20 cellular contexts compared by ENCODE assay signal in the genomic region with DNA sequence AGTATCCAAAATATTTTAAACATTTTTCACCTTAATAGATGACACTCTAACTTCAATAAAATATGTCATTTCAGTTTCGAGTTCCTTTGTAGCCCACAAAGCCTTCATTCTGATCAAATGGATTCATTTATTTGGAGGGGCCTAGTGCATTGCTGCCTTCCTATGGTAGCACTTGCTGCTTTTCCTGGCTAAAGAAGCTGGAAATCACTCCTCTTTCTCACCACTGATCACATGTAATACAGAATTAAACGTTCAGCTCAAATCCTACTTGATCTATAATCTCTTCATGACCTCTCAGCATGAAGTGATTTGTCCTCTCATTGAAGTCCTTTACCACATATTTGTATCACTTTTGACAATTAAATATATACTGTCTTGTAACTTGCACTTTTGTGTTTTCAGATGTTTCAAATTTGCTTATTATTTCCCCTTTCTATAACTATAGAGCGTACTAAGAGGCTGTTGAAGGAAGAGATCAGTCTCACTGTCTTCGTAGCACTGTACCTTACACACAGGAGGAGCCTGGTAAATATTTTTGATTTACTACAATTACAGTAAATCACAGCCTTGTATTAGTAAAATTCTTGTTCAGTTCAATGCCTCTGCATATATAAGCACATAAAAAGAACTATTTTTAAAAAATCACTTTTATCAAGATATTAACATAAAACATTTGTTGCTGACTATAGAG. TPM values are rescaled to one million over a fixed set of nuclear protein-coding genes. Genes with fewer than 3 reads are reported as not detected.
DNase-seq lines count a peak whose midpoint lies in the region; ATAC-seq and TF ChIP-seq lines count a peak whose summit lies in the region.
"Had no signal": no experiment of that assay in that cellular context is flagged by ENCODE, and none has a peak within 500 bp of the region (broad histone marks: within the 10 kb centered on the region; RNA-seq: fewer than 3 reads in every experiment).

No MANE protein-coding gene starts in this region.

- peak overlapping the region; percentile 16 to 54 (median 48) for H3K4me3 ChIP-seq in heart right ventricle
- peak overlapping the region; percentile 50 for H3K4me3 ChIP-seq in fibroblast of pulmonary artery (replicated peaks; ENCODE audit: low read depth, low read length)
- peak overlapping the region; percentile 25 for H3K4me3 ChIP-seq in mucosa of stomach (ENCODE audit: low read length)
- H3K4me3 ChIP-seq in upper lobe of left lung, result peak overlapping the region in 3 of 4 donors; percentile 25 to 43 (median 41)
- H3K4me3 ChIP-seq: ascending aorta, mucosa of descending colon had no signal

- ATAC-seq in heart right ventricle (peak in 1 of 8 donors; percentile 58), upper lobe of left lung (ENCODE audit: low FRiP score in 2 of 2) (no peak), GM18867 (IDR thresholded peaks at IDR 0.05; ENCODE audit: unreplicated experiment) (no peak), HG03469 (IDR thresholded peaks at IDR 0.05; ENCODE audit: unreplicated experiment) (no peak)
- ATAC-seq: activated CD8-positive, alpha-beta T cell treated with anti-CD3 and anti-CD28 coated beads, Interleukin-2, amount 10 ng/mL, durations not matched to agents 7 days and 5 days; activated T-helper 17 cell treated with anti-CD3 and anti-CD28 coated beads, Interleukin-2, amount 50 U/mL, for 72 hours had no signal

- H3K9ac ChIP-seq in mucosa of stomach (ENCODE audit: low read length), result peak overlapping the region; percentile 26

- H3K27ac ChIP-seq in heart right ventricle, result peak overlapping the region in 8 of 10 donors; percentile 2 to 74 (median 58)
- H3K27ac ChIP-seq in upper lobe of left lung, result peak overlapping the region in 3 of 4 donors; percentile 24 to 42 (median 34)
- H3K27ac ChIP-seq: ascending aorta, VCaP had no signal

- 49 to 57% methylated on average over 4 of the region's 4 CpGs for WGBS in heart right ventricle, 2 donors
- WGBS in upper lobe of left lung, 2 donors, result 58 to 59% methylated on average over 4 of the region's 4 CpGs

- peaks cover 0 to 13% (median 3%) of the 10 kb centered on the region in 9 donors for H3K4me1 ChIP-seq in heart right ventricle
- no peaks in the 10 kb centered on the region for H3K4me1 ChIP-seq in mucosa of stomach (ENCODE audit: control insufficient read depth, insufficient read depth, low read length)
- H3K4me1 ChIP-seq in upper lobe of left lung, result peaks cover 0 to 11% (median 4%) of the 10 kb centered on the region in 4 donors
- H3K4me1 ChIP-seq: ascending aorta had no signal

- H3K27me3 ChIP-seq in heart right ventricle, result no peaks in the 10 kb centered on the region
- no peaks in the 10 kb centered on the region for H3K27me3 ChIP-seq in mucosa of stomach (ENCODE audit: control insufficient read depth, insufficient read depth, low read length)
- H3K27me3 ChIP-seq in upper lobe of left lung, result no peaks in the 10 kb centered on the region
- H3K27me3 ChIP-seq: ascending aorta had no signal

- H3K9me3 ChIP-seq in heart right ventricle (peaks cover 0 to 22% (median 5%) of the 10 kb centered on the region in 11 donors), mucosa of stomach (ENCODE audit: control insufficient read depth, low read length) (no peaks in the 10 kb centered on the region), upper lobe of left lung (peaks cover 0 to 10% (median 0%) of the 10 kb centered on the region in 4 donors)
- H3K9me3 ChIP-seq: ascending aorta had no signal

- intact Hi-C loops in heart right ventricle (cut with DNase I) (loop anchor here in 3 of 10 donors (5.0 to 10.0 kb wide), 3 partner anchors 69 to 99 kb away; a partner anchor contains a TSS), cardiac septum (cut with DNase I) (loop anchor here (5.0 kb wide), 1 partner anchor 69 kb away; a partner anchor contains a TSS)

- TF ChIP-seq POLR2A in upper lobe of left lung (IDR thresholded peaks at IDR 0.05), result no peak

- no peak for TF ChIP-seq EP300 in upper lobe of left lung (IDR thresholded peaks at IDR 0.05)

- H3K36me3 ChIP-seq in heart right ventricle (no peaks in the 10 kb centered on the region), mucosa of stomach (ENCODE audit: control insufficient read depth, insufficient read depth, low read length) (no peaks in the 10 kb centered on the region), upper lobe of left lung (no peaks in the 10 kb centered on the region)
- H3K36me3 ChIP-seq: ascending aorta had no signal

- DNase-seq in heart right ventricle, result no peak
- no peak for DNase-seq in cardiac septum (ENCODE audit: low spot score)
- no peak for DNase-seq in fibroblast of pulmonary artery (ENCODE audit: low read depth)
- no peak for DNase-seq in upper lobe of left lung
- DNase-seq in GM20000 (ENCODE audit: low spot score), result no peak
- DNase-seq: activated CD8-positive, alpha-beta T cell treated with anti-CD3 and anti-CD28 coated beads, Interleukin-2, amount 10 ng/mL, durations not matched to agents 7 days and 5 days; CD4-positive, alpha-beta T cell; DND-41; mucosa of descending colon; NCI-H146; NCI-H524; SW 1271 had no signal

- TF ChIP-seq CTCF in heart right ventricle (IDR thresholded peaks at IDR 0.05) (no peak), fibroblast of pulmonary artery (IDR thresholded peaks at IDR 0.05; ENCODE audit: low read length, missing control alignments) (no peak), upper lobe of left lung (IDR thresholded peaks at IDR 0.05) (no peak), GM20000 (IDR thresholded peaks at IDR 0.05; ENCODE audit: extremely low read depth, missing control alignments) (no peak)

RNA-seq across cellular contexts. Expression of a gene that starts 0.6 kb away (rescaled TPM):
- total RNA-seq in heart right ventricle (10 to 100 TPM in 4 of 10 donors, 1 to 10 TPM in 6; 5.2 to 16.6 (median 9.8) TPM), cardiac septum (10.8 TPM), upper lobe of left lung (100 to 1,000 TPM in 1 of 6 donors, 10 to 100 TPM in 5; 20.2 to 122 (median 53.3) TPM)
- 10 to 100 TPM; 11.8 to 12.6 TPM for polyA plus RNA-seq in heart right ventricle
- total RNA-seq: activated CD8-positive, alpha-beta T cell treated with anti-CD3 and anti-CD28 coated beads, Interleukin-2, amount 10 ng/mL, durations not matched to agents 7 days and 5 days; activated T-helper 17 cell treated with anti-CD3 and anti-CD28 coated beads, Interleukin-2, amount 50 U/mL, for 72 hours; CD4-positive, alpha-beta T cell; osteocyte had no signal

RNA-seq across cellular contexts. Expression of a gene that starts 14.3 kb away (rescaled TPM):
- total RNA-seq in heart right ventricle (10 to 100 TPM in 3 of 10 donors, 1 to 10 TPM in 7; 6.8 to 12.3 (median 9.2) TPM), cardiac septum (7.9 TPM), upper lobe of left lung (10 to 100 TPM in 2 of 6 donors, 1 to 10 TPM in 4; 2.1 to 14.6 (median 9.1) TPM)
- 10 to 100 TPM in 1 of 2 donors, 1 to 10 TPM in 1; 9.6 to 17.2 TPM for polyA plus RNA-seq in heart right ventricle
- total RNA-seq: ascending aorta had no signal

RNA-seq across cellular contexts. Expression of a gene that starts 26.5 kb away (rescaled TPM):
- total RNA-seq in heart right ventricle, result not detected
- polyA plus RNA-seq in heart right ventricle, result under 1 TPM in 1 of 2 donors, not detected in 1; 0.03 TPM
- 0.22 TPM for total RNA-seq in cardiac septum
- under 1 TPM in 1 of 6 donors, not detected in 5; 0.46 TPM for total RNA-seq in upper lobe of left lung
- total RNA-seq: ascending aorta; CD4-positive, alpha-beta T cell; LHCN-M2; mucosa of descending colon; osteocyte had no signal

RNA-seq across cellular contexts. Expression of a gene that starts 46.7 kb away (rescaled TPM):
- total RNA-seq in heart right ventricle, result under 1 TPM in 2 of 10 donors, not detected in 8; 0.06 to 0.07 TPM
- polyA plus RNA-seq in heart right ventricle, result under 1 TPM; 0.03 to 0.15 TPM
- not detected for total RNA-seq in cardiac septum
- 1 to 10 TPM in 1 of 6 donors, under 1 TPM in 4, not detected in 1; 0.20 to 1.0 (median 0.46) TPM for total RNA-seq in upper lobe of left lung
- total RNA-seq: ascending aorta, LHCN-M2 had no signal
